1 cellular context compared by ENCODE assay signal in the genomic region with DNA sequence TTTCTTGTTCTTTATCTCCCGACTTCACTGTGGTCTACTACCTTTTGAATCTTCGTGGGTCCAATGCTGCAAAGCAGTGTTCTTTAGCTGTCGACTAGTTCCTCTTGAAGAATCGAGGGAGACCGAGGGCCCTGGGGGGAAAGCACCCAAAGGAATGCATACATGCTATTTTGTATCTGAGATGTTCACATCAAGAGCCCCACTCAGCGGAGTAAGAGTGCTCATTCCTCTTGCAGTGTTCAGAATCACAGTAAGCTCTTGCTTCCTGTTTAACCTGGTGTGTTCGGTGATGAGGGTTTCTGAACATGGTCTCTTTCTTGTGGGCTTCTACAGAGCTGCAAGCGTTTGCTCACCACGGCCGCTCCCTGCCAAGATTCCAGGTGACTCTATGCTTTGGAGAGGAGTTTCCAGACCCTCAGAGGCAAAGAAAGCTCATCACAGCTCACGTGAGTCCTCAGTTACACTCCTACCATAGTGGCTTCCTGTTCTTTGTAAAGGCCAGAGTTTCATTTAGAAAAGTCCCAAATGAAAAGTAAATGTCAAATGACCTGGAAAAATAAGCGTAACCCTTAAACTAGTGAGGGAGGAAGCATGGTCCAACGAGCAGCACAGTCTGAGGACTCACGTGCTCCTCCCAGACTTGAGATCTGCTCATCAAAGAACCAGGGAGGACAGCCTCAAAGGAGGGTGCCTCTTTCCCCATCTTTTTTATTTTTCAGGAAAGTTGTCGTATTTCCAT.
A peak's percentile ranks its signal among the peaks of the same experiment; 100 is the strongest.
TF ChIP-seq lines count a peak whose summit lies in the region.

No MANE protein-coding gene starts in this region.

TF ChIP-seq in GM12878, 131 proteins besides CTCF, POLR2A, EP300 and RAD21 (continues in another document):
- TF ChIP-seq KLF5 (IDR thresholded peaks at IDR 0.05; ENCODE audit: partially characterized antibody) = no peak
- TF ChIP-seq SRF (IDR thresholded peaks at IDR 0.05; ENCODE audit: low read depth in 2 of 2, low read length in 2 of 2) = no peak
- TF ChIP-seq USF2 (IDR thresholded peaks at IDR 0.05; ENCODE audit: borderline replicate concordance, low read depth, low read length) = no peak; the same call in 1 of the 2 replicates
- no peak for TF ChIP-seq BRCA1 (IDR thresholded peaks at IDR 0.05; ENCODE audit: low read depth, low read length)
- 0 out of 2 replicates have a peak, but pooled peaks have one; percentile 13 for TF ChIP-seq TCF3 (IDR thresholded peaks at IDR 0.05; ENCODE audit: borderline replicate concordance, insufficient read depth, low read depth, low read length)
- no peak for TF ChIP-seq YY1 (IDR thresholded peaks at IDR 0.05; ENCODE audit: low read depth, low read length)
- no peak for TF ChIP-seq CHD4 (IDR thresholded peaks at IDR 0.05)
- TF ChIP-seq KAT2A (conservative IDR thresholded peaks at IDR 0.05; ENCODE audit: control insufficient read depth, low read depth, low read length) = no peak
- TF ChIP-seq SREBF2 (IDR thresholded peaks at IDR 0.05; ENCODE audit: low read length) = no peak
- TF ChIP-seq, protein P1, sequence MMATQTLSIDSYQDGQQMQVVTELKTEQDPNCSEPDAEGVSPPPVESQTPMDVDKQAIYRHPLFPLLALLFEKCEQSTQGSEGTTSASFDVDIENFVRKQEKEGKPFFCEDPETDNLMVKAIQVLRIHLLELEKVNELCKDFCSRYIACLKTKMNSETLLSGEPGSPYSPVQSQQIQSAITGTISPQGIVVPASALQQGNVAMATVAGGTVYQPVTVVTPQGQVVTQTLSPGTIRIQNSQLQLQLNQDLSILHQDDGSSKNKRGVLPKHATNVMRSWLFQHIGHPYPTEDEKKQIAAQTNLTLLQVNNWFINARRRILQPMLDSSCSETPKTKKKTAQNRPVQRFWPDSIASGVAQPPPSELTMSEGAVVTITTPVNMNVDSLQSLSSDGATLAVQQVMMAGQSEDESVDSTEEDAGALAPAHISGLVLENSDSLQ (IDR thresholded peaks at IDR 0.05) = no peak
- no peak; the same call in none of the 2 replicates for TF ChIP-seq FOXM1 (IDR thresholded peaks at IDR 0.05; ENCODE audit: low read depth, low read length)
- TF ChIP-seq TCF12 (IDR thresholded peaks at IDR 0.05; ENCODE audit: low read depth, low read length) = no peak
- TF ChIP-seq SMAD1 (IDR thresholded peaks at IDR 0.05; ENCODE audit: low read depth, partially characterized antibody) = no peak
- no peak for TF ChIP-seq CBX5 (IDR thresholded peaks at IDR 0.05; ENCODE audit: low read depth)
- no peak for TF ChIP-seq EED (IDR thresholded peaks at IDR 0.05; ENCODE audit: low read depth)
- peak; percentile 24 for TF ChIP-seq MEF2B (IDR thresholded peaks at IDR 0.05; ENCODE audit: partially characterized antibody, poor library complexity, severe bottlenecking)
- no peak for TF ChIP-seq ELK1 (IDR thresholded peaks at IDR 0.05; ENCODE audit: low read depth, low read length)
- TF ChIP-seq POLR2AphosphoS2 (IDR thresholded peaks at IDR 0.05; ENCODE audit: low read depth, low read length) = no peak
- no peak for TF ChIP-seq ZNF207 (IDR thresholded peaks at IDR 0.05; ENCODE audit: borderline replicate concordance)
- TF ChIP-seq MYB (IDR thresholded peaks at IDR 0.05; ENCODE audit: borderline replicate concordance, low read depth, low read length) = no peak
- no peak for TF ChIP-seq EZH2 (IDR thresholded peaks at IDR 0.05; ENCODE audit: borderline replicate concordance, control insufficient read depth, low read depth, low read length)
- TF ChIP-seq ATF7 (IDR thresholded peaks at IDR 0.05; ENCODE audit: low read depth) = no peak
- no peak for TF ChIP-seq BCL11A (IDR thresholded peaks at IDR 0.05; ENCODE audit: low read depth, low read length)
- TF ChIP-seq ZZZ3 (IDR thresholded peaks at IDR 0.05; ENCODE audit: control insufficient read depth, insufficient read length, low read depth) = no peak
- TF ChIP-seq RB1 (IDR thresholded peaks at IDR 0.05; ENCODE audit: borderline replicate concordance) = no peak
- TF ChIP-seq, protein P2, sequence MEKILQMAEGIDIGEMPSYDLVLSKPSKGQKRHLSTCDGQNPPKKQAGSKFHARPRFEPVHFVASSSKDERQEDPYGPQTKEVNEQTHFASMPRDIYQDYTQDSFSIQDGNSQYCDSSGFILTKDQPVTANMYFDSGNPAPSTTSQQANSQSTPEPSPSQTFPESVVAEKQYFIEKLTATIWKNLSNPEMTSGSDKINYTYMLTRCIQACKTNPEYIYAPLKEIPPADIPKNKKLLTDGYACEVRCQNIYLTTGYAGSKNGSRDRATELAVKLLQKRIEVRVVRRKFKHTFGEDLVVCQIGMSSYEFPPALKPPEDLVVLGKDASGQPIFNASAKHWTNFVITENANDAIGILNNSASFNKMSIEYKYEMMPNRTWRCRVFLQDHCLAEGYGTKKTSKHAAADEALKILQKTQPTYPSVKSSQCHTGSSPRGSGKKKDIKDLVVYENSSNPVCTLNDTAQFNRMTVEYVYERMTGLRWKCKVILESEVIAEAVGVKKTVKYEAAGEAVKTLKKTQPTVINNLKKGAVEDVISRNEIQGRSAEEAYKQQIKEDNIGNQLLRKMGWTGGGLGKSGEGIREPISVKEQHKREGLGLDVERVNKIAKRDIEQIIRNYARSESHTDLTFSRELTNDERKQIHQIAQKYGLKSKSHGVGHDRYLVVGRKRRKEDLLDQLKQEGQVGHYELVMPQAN (conservative IDR thresholded peaks at IDR 0.05) = no peak
- TF ChIP-seq PAX5 (IDR thresholded peaks at IDR 0.05; ENCODE audit: borderline replicate concordance, low read depth, low read length) = 0 out of 2 replicates have a peak, but pooled peaks have one; percentile 40
- TF ChIP-seq BCL3 (IDR thresholded peaks at IDR 0.05; ENCODE audit: borderline replicate concordance, insufficient read depth, low read depth, low read length, poor library complexity, severe bottlenecking) = peak; percentile 5
- no peak for TF ChIP-seq E2F4 (IDR thresholded peaks at IDR 0.05; ENCODE audit: low read depth, low read length)
- no peak for TF ChIP-seq CHD1 (IDR thresholded peaks at IDR 0.05; ENCODE audit: low read depth, low read length)
- TF ChIP-seq, protein P3, sequence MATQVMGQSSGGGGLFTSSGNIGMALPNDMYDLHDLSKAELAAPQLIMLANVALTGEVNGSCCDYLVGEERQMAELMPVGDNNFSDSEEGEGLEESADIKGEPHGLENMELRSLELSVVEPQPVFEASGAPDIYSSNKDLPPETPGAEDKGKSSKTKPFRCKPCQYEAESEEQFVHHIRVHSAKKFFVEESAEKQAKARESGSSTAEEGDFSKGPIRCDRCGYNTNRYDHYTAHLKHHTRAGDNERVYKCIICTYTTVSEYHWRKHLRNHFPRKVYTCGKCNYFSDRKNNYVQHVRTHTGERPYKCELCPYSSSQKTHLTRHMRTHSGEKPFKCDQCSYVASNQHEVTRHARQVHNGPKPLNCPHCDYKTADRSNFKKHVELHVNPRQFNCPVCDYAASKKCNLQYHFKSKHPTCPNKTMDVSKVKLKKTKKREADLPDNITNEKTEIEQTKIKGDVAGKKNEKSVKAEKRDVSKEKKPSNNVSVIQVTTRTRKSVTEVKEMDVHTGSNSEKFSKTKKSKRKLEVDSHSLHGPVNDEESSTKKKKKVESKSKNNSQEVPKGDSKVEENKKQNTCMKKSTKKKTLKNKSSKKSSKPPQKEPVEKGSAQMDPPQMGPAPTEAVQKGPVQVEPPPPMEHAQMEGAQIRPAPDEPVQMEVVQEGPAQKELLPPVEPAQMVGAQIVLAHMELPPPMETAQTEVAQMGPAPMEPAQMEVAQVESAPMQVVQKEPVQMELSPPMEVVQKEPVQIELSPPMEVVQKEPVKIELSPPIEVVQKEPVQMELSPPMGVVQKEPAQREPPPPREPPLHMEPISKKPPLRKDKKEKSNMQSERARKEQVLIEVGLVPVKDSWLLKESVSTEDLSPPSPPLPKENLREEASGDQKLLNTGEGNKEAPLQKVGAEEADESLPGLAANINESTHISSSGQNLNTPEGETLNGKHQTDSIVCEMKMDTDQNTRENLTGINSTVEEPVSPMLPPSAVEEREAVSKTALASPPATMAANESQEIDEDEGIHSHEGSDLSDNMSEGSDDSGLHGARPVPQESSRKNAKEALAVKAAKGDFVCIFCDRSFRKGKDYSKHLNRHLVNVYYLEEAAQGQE (IDR thresholded peaks at IDR 0.05; ENCODE audit: low read depth, low read length) = no peak
- no peak for TF ChIP-seq IRF3 (IDR thresholded peaks at IDR 0.05)
- TF ChIP-seq IKZF2 (IDR thresholded peaks at IDR 0.05) = no peak; a peak in 1 of 4 replicates
- no peak for TF ChIP-seq ZNF217 (IDR thresholded peaks at IDR 0.05)
- no peak for TF ChIP-seq CUX1 (IDR thresholded peaks at IDR 0.05; ENCODE audit: insufficient replicate concordance, low read depth, low read length)
- TF ChIP-seq MTA3 (IDR thresholded peaks at IDR 0.05; ENCODE audit: borderline replicate concordance, low read length) = no peak; the same call in 1 of the 2 replicates
- TF ChIP-seq MXI1 (IDR thresholded peaks at IDR 0.05; ENCODE audit: low read depth, low read length) = no peak
